Comparison of ENCODE assay signal across 27 cellular contexts in the genomic region with DNA sequence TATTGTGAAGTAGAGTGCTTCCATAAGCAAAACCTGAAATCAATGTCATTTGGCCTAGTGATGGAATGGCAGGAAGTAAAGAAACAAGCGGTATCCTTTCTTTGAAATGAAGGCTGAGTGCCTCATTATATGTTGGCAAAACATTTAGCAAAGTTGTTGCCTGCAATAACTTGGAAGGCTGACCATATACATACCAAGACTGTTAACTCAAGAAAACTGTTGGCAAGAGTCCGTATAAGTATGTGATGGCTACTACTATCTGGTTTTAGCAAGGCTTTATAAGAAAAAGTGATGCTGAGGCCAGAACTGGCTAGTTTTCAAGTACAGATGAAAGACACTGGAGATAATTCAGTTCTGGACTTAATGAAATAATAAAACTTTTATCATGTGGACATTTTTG.
"Had no signal": no experiment of that assay in that cellular context is flagged by ENCODE, and none has a peak within 500 bp of the region (broad histone marks: within the 10 kb centered on the region; RNA-seq: fewer than 3 reads in every experiment).

No MANE protein-coding gene starts in this region.

- H3K4me3 ChIP-seq: heart left ventricle, right lobe of liver, testis, uterus had no signal

- H3K27ac Mint-ChIP-seq: activated B cell treated with CpG ODN at 0.5 μM for 24 hours; activated CD4-positive, alpha-beta T cell treated with anti-CD3 and anti-CD28 coated beads for 36 hours; activated naive CD8-positive, alpha-beta T cell; activated T-cell treated with anti-CD3 and anti-CD28 coated beads, Interleukin-2, amount 50 U/mL, for 24 hours; activated T-helper 17 cell treated with anti-CD3 and anti-CD28 coated beads, Interleukin-2, amount 50 U/mL, for 72 hours; memory B cell; naive thymus-derived CD4-positive, alpha-beta T cell; stimulated activated naive B cell treated with anti-CD40 and anti-IgM and Interleukin-4, amounts not matched to agents 10 μg/mL and 1 μg/mL and 100 μg/mL, for 72 hours; T-helper 17 cell had no signal

- ATAC-seq: activated CD4-positive, alpha-beta T cell treated with anti-CD3 and anti-CD28 coated beads for 36 hours; activated T-helper 17 cell treated with anti-CD3 and anti-CD28 coated beads, Interleukin-2, amount 50 U/mL, for 72 hours; heart left ventricle; left colon; naive thymus-derived CD4-positive, alpha-beta T cell; right lobe of liver; stimulated activated naive B cell treated with anti-CD40 and anti-IgM and Interleukin-4, amounts not matched to agents 10 μg/mL and 1 μg/mL and 100 μg/mL, for 72 hours; T-helper 17 cell had no signal

- H3K27me3 ChIP-seq: heart left ventricle, right lobe of liver, testis, uterus had no signal

- H3K4me1 ChIP-seq: right lobe of liver, testis, uterus had no signal

- H3K36me3 Mint-ChIP-seq: activated naive CD8-positive, alpha-beta T cell; memory B cell; naive thymus-derived CD4-positive, alpha-beta T cell had no signal

- H3K27ac ChIP-seq: heart left ventricle, right lobe of liver, testis, uterus had no signal

- H3K4me1 Mint-ChIP-seq: activated B cell treated with CpG ODN at 0.5 μM for 24 hours; activated CD4-positive, alpha-beta T cell treated with anti-CD3 and anti-CD28 coated beads for 36 hours; activated T-helper 17 cell treated with anti-CD3 and anti-CD28 coated beads, Interleukin-2, amount 50 U/mL, for 72 hours; memory B cell; stimulated activated naive B cell treated with anti-CD40 and anti-IgM and Interleukin-4, amounts not matched to agents 10 μg/mL and 1 μg/mL and 100 μg/mL, for 72 hours; T-helper 17 cell had no signal

- FAIRE-seq: small intestine had no signal

- H3K9me3 ChIP-seq: right lobe of liver, testis had no signal

- H3K27me3 Mint-ChIP-seq: activated CD4-positive, alpha-beta T cell treated with anti-CD3 and anti-CD28 coated beads for 36 hours; activated naive CD8-positive, alpha-beta T cell; activated T-cell treated with anti-CD3 and anti-CD28 coated beads, Interleukin-2, amount 50 U/mL, for 24 hours; T-helper 17 cell had no signal

- DNase-seq: activated B cell treated with CpG ODN at 0.5 μM for 24 hours; activated CD4-positive, alpha-beta T cell treated with anti-CD3 and anti-CD28 coated beads for 36 hours; activated CD4-positive, alpha-beta T cell treated with anti-CD3 and anti-CD28 coated beads, Interleukin-2, amount 50 U/mL, for 4 hours; activated CD8-positive, alpha-beta memory T cell treated with anti-CD3 and anti-CD28 coated beads for 24 hours; activated CD8-positive, alpha-beta memory T cell treated with anti-CD3 and anti-CD28 coated beads, Interleukin-2, amount 50 U/mL, for 4 hours; activated naive CD4-positive, alpha-beta T cell; activated T-cell treated with anti-CD3 and anti-CD28 coated beads, Interleukin-2, amount 50 U/mL, for 24 hours; cerebellar nuclear complex; cortex of kidney; heart left ventricle; islet precursor cell; left colon; naive thymus-derived CD4-positive, alpha-beta T cell; occipital lobe; right lobe of liver; small intestine; stimulated activated CD4-positive, alpha-beta T cell treated with anti-CD3 and anti-CD28 coated beads, Interleukin-2, amount 100 ng/mL, for 48 hours; stimulated activated CD8-positive, alpha-beta memory T cell treated with anti-CD3 and anti-CD28 coated beads, Interleukin-4, amount 100 ng/mL, for 48 hours; stimulated activated naive B cell treated with anti-CD40 and anti-IgM and Interleukin-4, amounts not matched to agents 10 μg/mL and 1 μg/mL and 100 μg/mL, for 72 hours; T-helper 17 cell; testis; trophoblast cell; uterus had no signal

- H3K4me3 Mint-ChIP-seq: activated B cell treated with CpG ODN at 0.5 μM for 24 hours; activated CD4-positive, alpha-beta T cell treated with anti-CD3 and anti-CD28 coated beads for 36 hours; activated naive CD8-positive, alpha-beta T cell; activated T-cell treated with anti-CD3 and anti-CD28 coated beads, Interleukin-2, amount 50 U/mL, for 24 hours; activated T-helper 17 cell treated with anti-CD3 and anti-CD28 coated beads, Interleukin-2, amount 50 U/mL, for 72 hours; memory B cell; naive thymus-derived CD4-positive, alpha-beta T cell; neural crest cell; stimulated activated naive B cell treated with anti-CD40 and anti-IgM and Interleukin-4, amounts not matched to agents 10 μg/mL and 1 μg/mL and 100 μg/mL, for 72 hours; T-helper 17 cell had no signal

- H3K36me3 ChIP-seq: heart left ventricle, right lobe of liver, uterus had no signal
